Comparison of ENCODE assay signal across 29 cellular contexts in genomic region chr5:120717381-120717780, GRCh38.
"Had no signal": no experiment of that assay in that cellular context is flagged by ENCODE, and none has a peak within 500 bp of the region (broad histone marks: within the 10 kb centered on the region; RNA-seq: fewer than 3 reads in every experiment).

No MANE protein-coding gene starts in this region.

- H3K9me3 Mint-ChIP-seq: stimulated activated memory B cell treated with anti-CD40 and anti-IgM and Interleukin-4, amounts not matched to agents 10 μg/mL and 1 μg/mL and 100 μg/mL, for 72 hours; stimulated activated naive B cell treated with anti-CD40 and anti-IgM and Interleukin-4, amounts not matched to agents 10 μg/mL and 1 μg/mL and 100 μg/mL, for 72 hours; stimulated activated naive CD8-positive, alpha-beta T cell treated with anti-CD3 and anti-CD28 coated beads, Interleukin-15, amount 100 ng/mL, for 72 hours; type B pancreatic cell had no signal

- H3K4me1 ChIP-seq: stomach, suprapubic skin, testis, thyroid gland, tibial artery, tibial nerve, transverse colon, upper lobe of left lung, upper lobe of right lung, uterus, vagina had no signal

- ATAC-seq: stimulated activated effector memory CD8-positive, alpha-beta T cell treated with anti-CD3 and anti-CD28 coated beads, Interleukin-12 subunit alpha, Interleukin-12 subunit beta, amount 100 ng/mL, for 72 hours; stimulated activated memory B cell treated with anti-CD40 and anti-IgM and Interleukin-4, amounts not matched to agents 10 μg/mL and 1 μg/mL and 100 μg/mL, for 72 hours; stimulated activated naive B cell treated with anti-CD40 and anti-IgM and Interleukin-4, amounts not matched to agents 10 μg/mL and 1 μg/mL and 100 μg/mL, for 72 hours; stimulated activated naive CD8-positive, alpha-beta T cell treated with anti-CD3 and anti-CD28 coated beads, Interleukin-15, amount 100 ng/mL, for 72 hours; stimulated activated naive CD8-positive, alpha-beta T cell treated with anti-CD3 and anti-CD28 coated beads, Interleukin-15, Interleukin-2, amounts not matched to agents 100 U/mL and 50 U/mL, for 24 hours; upper lobe of right lung had no signal

- H3K9me3 ChIP-seq: stomach, suprapubic skin, testis, thoracic aorta, thyroid gland, tibial artery, tibial nerve, transverse colon, upper lobe of left lung, upper lobe of right lung, uterus, vagina had no signal

- H3K36me3 Mint-ChIP-seq: stimulated activated effector memory CD8-positive, alpha-beta T cell treated with anti-CD3 and anti-CD28 coated beads, Interleukin-12 subunit alpha, Interleukin-12 subunit beta, amount 100 ng/mL, for 72 hours; stimulated activated memory B cell treated with anti-CD40 and anti-IgM and Interleukin-4, amounts not matched to agents 10 μg/mL and 1 μg/mL and 100 μg/mL, for 72 hours; stimulated activated naive B cell treated with anti-CD40 and anti-IgM and Interleukin-4, amounts not matched to agents 10 μg/mL and 1 μg/mL and 100 μg/mL, for 72 hours; type B pancreatic cell had no signal

- H3K27ac ChIP-seq: stomach, suprapubic skin, testis, thoracic aorta, thyroid gland, tibial artery, tibial nerve, transverse colon, upper lobe of left lung, upper lobe of right lung, uterus, vagina had no signal

- DNase-seq: stimulated activated CD4-positive, alpha-beta T cell treated with anti-CD3 and anti-CD28 coated beads, Interleukin-2, amount 100 ng/mL, for 48 hours; stimulated activated CD4-positive, alpha-beta T cell treated with anti-CD3 and anti-CD28 coated beads, Interleukin-4, amount 100 ng/mL, for 1 hour; stimulated activated CD4-positive, alpha-beta T cell treated with anti-CD3 and anti-CD28 coated beads, Interleukin-4, amount 100 ng/mL, for 24 hours; stimulated activated CD4-positive, alpha-beta T cell treated with anti-CD3 and anti-CD28 coated beads, Interleukin-4, amount 100 ng/mL, for 4 hours; stimulated activated CD8-positive, alpha-beta memory T cell treated with anti-CD3 and anti-CD28 coated beads, Interleukin-4, amount 100 ng/mL, for 48 hours; stimulated activated naive B cell treated with anti-CD40 and anti-IgM and Interleukin-4, amounts not matched to agents 10 μg/mL and 1 μg/mL and 100 μg/mL, for 72 hours; stimulated activated naive CD4-positive, alpha-beta T cell; stimulated activated naive CD4-positive, alpha-beta T cell treated with Interleukin-2 at 50 U/mL for 16 hours; stimulated activated naive CD8-positive, alpha-beta T cell treated with anti-CD3 and anti-CD28 coated beads, Interleukin-15, amount 100 ng/mL, for 72 hours; stimulated activated naive CD8-positive, alpha-beta T cell treated with anti-CD3 and anti-CD28 coated beads, Interleukin-15, Interleukin-2, amounts not matched to agents 100 U/mL and 50 U/mL, for 24 hours; stomach; substantia nigra; testis; thyroid gland; tibial artery; transverse colon; trophoblast cell; upper lobe of left lung; upper lobe of right lung; uterus had no signal

- H3K27me3 Mint-ChIP-seq: stimulated activated memory B cell treated with anti-CD40 and anti-IgM and Interleukin-4, amounts not matched to agents 10 μg/mL and 1 μg/mL and 100 μg/mL, for 72 hours; stimulated activated naive B cell treated with anti-CD40 and anti-IgM and Interleukin-4, amounts not matched to agents 10 μg/mL and 1 μg/mL and 100 μg/mL, for 72 hours; stimulated activated naive CD8-positive, alpha-beta T cell treated with anti-CD3 and anti-CD28 coated beads, Interleukin-15, amount 100 ng/mL, for 72 hours; stimulated activated naive CD8-positive, alpha-beta T cell treated with anti-CD3 and anti-CD28 coated beads, Interleukin-15, Interleukin-2, amounts not matched to agents 100 ng/mL and 50 ng/mL, for 24 hours; type B pancreatic cell had no signal

- H3K4me3 ChIP-seq: stomach, suprapubic skin, testis, thoracic aorta, thyroid gland, tibial artery, tibial nerve, transverse colon, upper lobe of left lung, upper lobe of right lung, uterus, vagina had no signal

- H3K27me3 ChIP-seq: stomach, suprapubic skin, testis, thyroid gland, tibial artery, tibial nerve, transverse colon, upper lobe of left lung, upper lobe of right lung, uterus, vagina had no signal

- H3K4me3 Mint-ChIP-seq: stimulated activated effector memory CD8-positive, alpha-beta T cell treated with anti-CD3 and anti-CD28 coated beads, Interleukin-12 subunit alpha, Interleukin-12 subunit beta, amount 100 ng/mL, for 72 hours; stimulated activated memory B cell treated with anti-CD40 and anti-IgM and Interleukin-4, amounts not matched to agents 10 μg/mL and 1 μg/mL and 100 μg/mL, for 72 hours; stimulated activated naive B cell treated with anti-CD40 and anti-IgM and Interleukin-4, amounts not matched to agents 10 μg/mL and 1 μg/mL and 100 μg/mL, for 72 hours; stimulated activated naive CD8-positive, alpha-beta T cell treated with anti-CD3 and anti-CD28 coated beads, Interleukin-15, amount 100 ng/mL, for 72 hours; stimulated activated naive CD8-positive, alpha-beta T cell treated with anti-CD3 and anti-CD28 coated beads, Interleukin-15, Interleukin-2, amounts not matched to agents 100 ng/mL and 50 ng/mL, for 24 hours; type B pancreatic cell had no signal

- FAIRE-seq: urothelium cell line had no signal

- H3K36me3 ChIP-seq: stomach, suprapubic skin, thoracic aorta, thyroid gland, tibial artery, tibial nerve, transverse colon, upper lobe of left lung, upper lobe of right lung, uterus, vagina had no signal

- H3K27ac Mint-ChIP-seq: stimulated activated effector memory CD8-positive, alpha-beta T cell treated with anti-CD3 and anti-CD28 coated beads, Interleukin-12 subunit alpha, Interleukin-12 subunit beta, amount 100 ng/mL, for 72 hours; stimulated activated memory B cell treated with anti-CD40 and anti-IgM and Interleukin-4, amounts not matched to agents 10 μg/mL and 1 μg/mL and 100 μg/mL, for 72 hours; stimulated activated naive B cell treated with anti-CD40 and anti-IgM and Interleukin-4, amounts not matched to agents 10 μg/mL and 1 μg/mL and 100 μg/mL, for 72 hours; stimulated activated naive CD8-positive, alpha-beta T cell treated with anti-CD3 and anti-CD28 coated beads, Interleukin-15, amount 100 ng/mL, for 72 hours; stimulated activated naive CD8-positive, alpha-beta T cell treated with anti-CD3 and anti-CD28 coated beads, Interleukin-15, Interleukin-2, amounts not matched to agents 100 ng/mL and 50 ng/mL, for 24 hours; type B pancreatic cell had no signal

- H3K4me1 Mint-ChIP-seq: stimulated activated effector memory CD8-positive, alpha-beta T cell treated with anti-CD3 and anti-CD28 coated beads, Interleukin-12 subunit alpha, Interleukin-12 subunit beta, amount 100 ng/mL, for 72 hours; stimulated activated memory B cell treated with anti-CD40 and anti-IgM and Interleukin-4, amounts not matched to agents 10 μg/mL and 1 μg/mL and 100 μg/mL, for 72 hours; stimulated activated naive B cell treated with anti-CD40 and anti-IgM and Interleukin-4, amounts not matched to agents 10 μg/mL and 1 μg/mL and 100 μg/mL, for 72 hours; stimulated activated naive CD8-positive, alpha-beta T cell treated with anti-CD3 and anti-CD28 coated beads, Interleukin-15, amount 100 ng/mL, for 72 hours had no signal
